ENCODE assay signal across 2 cellular contexts in genomic region chrX:133926099-133926498, GRCh38.
TF ChIP-seq lines count a peak whose summit lies in the region.

No MANE protein-coding gene starts in this region.

TF ChIP-seq in HepG2, 621 proteins besides CTCF, POLR2A, EP300 and RAD21:
- TF ChIP-seq POLR2AphosphoS5 (IDR thresholded peaks at IDR 0.05; ENCODE audit: low read depth, low read length) = 0 out of 2 replicates have a peak, but pooled peaks have one; percentile 30
- no peak for TF ChIP-seq ZFP90 (CRISPR knock-in tag; IDR thresholded peaks at IDR 0.05; ENCODE audit: borderline replicate concordance)
- TF ChIP-seq RBM22 (optimal IDR thresholded peaks at IDR 0.05; ENCODE audit: low read length) = peak; percentile 60
- no peak for TF ChIP-seq AKAP8 (CRISPR knock-in tag; IDR thresholded peaks at IDR 0.05)

TF ChIP-seq in H1, 55 proteins besides CTCF, POLR2A, EP300 and RAD21:
- TF ChIP-seq KDM1A (IDR thresholded peaks at IDR 0.05; ENCODE audit: borderline replicate concordance, low read length) (no peak), RNF2 (IDR thresholded peaks at IDR 0.05; ENCODE audit: borderline replicate concordance, low read depth, low read length, missing control alignments, poor library complexity, severe bottlenecking) (no peak), KDM5A (IDR thresholded peaks at IDR 0.05; ENCODE audit: low read length) (no peak), BACH1 (IDR thresholded peaks at IDR 0.05; ENCODE audit: low read length) (no peak), SIRT6 (IDR thresholded peaks at IDR 0.05; ENCODE audit: low read length) (no peak), PHF8 (conservative IDR thresholded peaks at IDR 0.05; ENCODE audit: low read depth, low read length) (no peak), MAX (IDR thresholded peaks at IDR 0.05) (no peak), MAFK (IDR thresholded peaks at IDR 0.05; ENCODE audit: low read depth, low read length) (no peak), CEBPB (IDR thresholded peaks at IDR 0.05; ENCODE audit: low read depth, low read length) (no peak), SP1 (IDR thresholded peaks at IDR 0.05; ENCODE audit: low read depth, low read length) (no peak)
- TF ChIP-seq, protein P1, sequence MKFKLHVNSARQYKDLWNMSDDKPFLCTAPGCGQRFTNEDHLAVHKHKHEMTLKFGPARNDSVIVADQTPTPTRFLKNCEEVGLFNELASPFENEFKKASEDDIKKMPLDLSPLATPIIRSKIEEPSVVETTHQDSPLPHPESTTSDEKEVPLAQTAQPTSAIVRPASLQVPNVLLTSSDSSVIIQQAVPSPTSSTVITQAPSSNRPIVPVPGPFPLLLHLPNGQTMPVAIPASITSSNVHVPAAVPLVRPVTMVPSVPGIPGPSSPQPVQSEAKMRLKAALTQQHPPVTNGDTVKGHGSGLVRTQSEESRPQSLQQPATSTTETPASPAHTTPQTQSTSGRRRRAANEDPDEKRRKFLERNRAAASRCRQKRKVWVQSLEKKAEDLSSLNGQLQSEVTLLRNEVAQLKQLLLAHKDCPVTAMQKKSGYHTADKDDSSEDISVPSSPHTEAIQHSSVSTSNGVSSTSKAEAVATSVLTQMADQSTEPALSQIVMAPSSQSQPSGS (IDR thresholded peaks at IDR 0.05; ENCODE audit: low read length) = no peak
